16 cellular contexts compared by ENCODE assay signal in genomic region chr14:72657214-72657921, GRCh38.
"Had no signal": no experiment of that assay in that cellular context is flagged by ENCODE, and none has a peak within 500 bp of the region (broad histone marks: within the 10 kb centered on the region; RNA-seq: fewer than 3 reads in every experiment).

No MANE protein-coding gene starts in this region.

- H3K4me3 ChIP-seq: breast epithelium, esophagus muscularis mucosa, lung, thoracic aorta had no signal

- DNase-seq: activated B cell treated with CpG ODN at 0.5 μM for 24 hours; activated CD4-positive, alpha-beta memory T cell treated with anti-CD3 and anti-CD28 coated beads, Interleukin-2, amount 10 ng/mL, durations not matched to agents 7 days and 5 days; activated CD4-positive, alpha-beta T cell treated with anti-CD3 and anti-CD28 coated beads for 48 hours; activated naive CD4-positive, alpha-beta T cell treated with Interleukin-2 at 50 U/mL for 16 hours; activated T-cell treated with anti-CD3 and anti-CD28 coated beads, Interleukin-2, amount 50 U/mL, for 1 hour; aorta; cortex of kidney; effector CD8-positive, alpha-beta T cell; head of caudate nucleus; kidney; stimulated activated CD4-positive, alpha-beta T cell treated with anti-CD3 and anti-CD28 coated beads, Interleukin-4, amount 100 ng/mL, for 24 hours; T-cell had no signal
